1 cellular context compared by ENCODE assay signal in the genomic region with DNA sequence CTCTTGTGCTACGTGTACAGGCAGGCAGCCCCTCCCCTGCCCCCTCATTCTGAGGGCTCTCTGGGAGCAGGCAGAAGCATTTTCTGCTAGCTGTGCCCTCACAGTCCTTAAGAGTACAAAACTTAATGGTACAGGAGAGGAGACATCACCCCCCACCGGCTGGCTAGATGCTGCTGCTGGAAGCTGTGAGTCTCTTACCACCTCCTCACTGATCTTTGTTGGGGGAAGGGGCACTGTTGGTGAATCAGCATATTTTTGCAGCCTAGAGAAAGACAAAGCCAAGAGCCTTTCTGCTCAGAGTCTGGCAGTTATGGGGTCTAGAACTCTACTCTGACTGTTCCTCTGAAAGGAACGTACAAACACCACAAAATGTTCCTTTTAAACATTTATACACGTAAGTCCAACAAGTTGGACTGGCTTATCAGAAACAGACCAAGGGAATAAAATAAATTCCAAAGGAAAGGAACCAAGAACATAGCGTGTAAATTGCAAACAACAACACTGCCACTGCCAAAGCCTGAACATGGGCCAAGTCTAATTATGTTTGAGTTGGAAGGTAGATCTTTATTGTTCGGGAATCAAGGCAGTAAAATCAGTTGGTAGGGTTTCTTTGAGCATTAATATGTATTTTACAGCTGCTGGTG.
A peak's percentile ranks its signal among the peaks of the same experiment; 100 is the strongest.
TF ChIP-seq lines count a peak whose summit lies in the region.

No MANE protein-coding gene starts in this region.

TF ChIP-seq in HEK293, 187 proteins besides CTCF, POLR2A, EP300 and RAD21 (continued from another document):
- TF ChIP-seq, protein P1, sequence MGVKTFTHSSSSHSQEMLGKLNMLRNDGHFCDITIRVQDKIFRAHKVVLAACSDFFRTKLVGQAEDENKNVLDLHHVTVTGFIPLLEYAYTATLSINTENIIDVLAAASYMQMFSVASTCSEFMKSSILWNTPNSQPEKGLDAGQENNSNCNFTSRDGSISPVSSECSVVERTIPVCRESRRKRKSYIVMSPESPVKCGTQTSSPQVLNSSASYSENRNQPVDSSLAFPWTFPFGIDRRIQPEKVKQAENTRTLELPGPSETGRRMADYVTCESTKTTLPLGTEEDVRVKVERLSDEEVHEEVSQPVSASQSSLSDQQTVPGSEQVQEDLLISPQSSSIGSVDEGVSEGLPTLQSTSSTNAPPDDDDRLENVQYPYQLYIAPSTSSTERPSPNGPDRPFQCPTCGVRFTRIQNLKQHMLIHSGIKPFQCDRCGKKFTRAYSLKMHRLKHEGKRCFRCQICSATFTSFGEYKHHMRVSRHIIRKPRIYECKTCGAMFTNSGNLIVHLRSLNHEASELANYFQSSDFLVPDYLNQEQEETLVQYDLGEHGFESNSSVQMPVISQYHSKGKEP (tag by site-specific recombination; IDR thresholded peaks at IDR 0.05): no peak
- TF ChIP-seq OSR2 (tag by site-specific recombination; IDR thresholded peaks at IDR 0.05) (peak; percentile 55; the same call in 1 of the 2 replicates), ZNF10 (tag by site-specific recombination; IDR thresholded peaks at IDR 0.05) (no peak), SCRT1 (tag by site-specific recombination; IDR thresholded peaks at IDR 0.05; ENCODE audit: borderline replicate concordance) (peak; percentile 90), ZNF654 (tag by site-specific recombination; IDR thresholded peaks at IDR 0.05; ENCODE audit: low read depth) (no peak), GLI4 (tag by site-specific recombination; IDR thresholded peaks at IDR 0.05) (no peak), ZNF292 (tag by site-specific recombination; IDR thresholded peaks at IDR 0.05; ENCODE audit: borderline replicate concordance, low read depth) (no peak), ZSCAN30 (tag by site-specific recombination; IDR thresholded peaks at IDR 0.05) (peak; percentile 44; the same call in 1 of the 2 replicates), TRIM28 (IDR thresholded peaks at IDR 0.05; ENCODE audit: borderline replicate concordance, low read length) (no peak), ZNF19 (tag by site-specific recombination; IDR thresholded peaks at IDR 0.05; ENCODE audit: low read depth) (0 out of 2 replicates have a peak, but pooled peaks have one; percentile 16), ZFP3 (tag by site-specific recombination; IDR thresholded peaks at IDR 0.05; ENCODE audit: low read depth) (no peak), ZNF561 (tag by site-specific recombination; IDR thresholded peaks at IDR 0.05; ENCODE audit: borderline replicate concordance) (peak; percentile 74; the same call in 1 of the 2 replicates), ZNF335 (tag by site-specific recombination; conservative IDR thresholded peaks at IDR 0.05) (0 out of 2 replicates have a peak, but pooled peaks have one; percentile 21)
- TF ChIP-seq, protein P2, sequence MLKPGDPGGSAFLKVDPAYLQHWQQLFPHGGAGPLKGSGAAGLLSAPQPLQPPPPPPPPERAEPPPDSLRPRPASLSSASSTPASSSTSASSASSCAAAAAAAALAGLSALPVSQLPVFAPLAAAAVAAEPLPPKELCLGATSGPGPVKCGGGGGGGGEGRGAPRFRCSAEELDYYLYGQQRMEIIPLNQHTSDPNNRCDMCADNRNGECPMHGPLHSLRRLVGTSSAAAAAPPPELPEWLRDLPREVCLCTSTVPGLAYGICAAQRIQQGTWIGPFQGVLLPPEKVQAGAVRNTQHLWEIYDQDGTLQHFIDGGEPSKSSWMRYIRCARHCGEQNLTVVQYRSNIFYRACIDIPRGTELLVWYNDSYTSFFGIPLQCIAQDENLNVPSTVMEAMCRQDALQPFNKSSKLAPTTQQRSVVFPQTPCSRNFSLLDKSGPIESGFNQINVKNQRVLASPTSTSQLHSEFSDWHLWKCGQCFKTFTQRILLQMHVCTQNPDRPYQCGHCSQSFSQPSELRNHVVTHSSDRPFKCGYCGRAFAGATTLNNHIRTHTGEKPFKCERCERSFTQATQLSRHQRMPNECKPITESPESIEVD (tag by site-specific recombination; IDR thresholded peaks at IDR 0.05): peak; percentile 74
- TF ChIP-seq, protein P3, sequence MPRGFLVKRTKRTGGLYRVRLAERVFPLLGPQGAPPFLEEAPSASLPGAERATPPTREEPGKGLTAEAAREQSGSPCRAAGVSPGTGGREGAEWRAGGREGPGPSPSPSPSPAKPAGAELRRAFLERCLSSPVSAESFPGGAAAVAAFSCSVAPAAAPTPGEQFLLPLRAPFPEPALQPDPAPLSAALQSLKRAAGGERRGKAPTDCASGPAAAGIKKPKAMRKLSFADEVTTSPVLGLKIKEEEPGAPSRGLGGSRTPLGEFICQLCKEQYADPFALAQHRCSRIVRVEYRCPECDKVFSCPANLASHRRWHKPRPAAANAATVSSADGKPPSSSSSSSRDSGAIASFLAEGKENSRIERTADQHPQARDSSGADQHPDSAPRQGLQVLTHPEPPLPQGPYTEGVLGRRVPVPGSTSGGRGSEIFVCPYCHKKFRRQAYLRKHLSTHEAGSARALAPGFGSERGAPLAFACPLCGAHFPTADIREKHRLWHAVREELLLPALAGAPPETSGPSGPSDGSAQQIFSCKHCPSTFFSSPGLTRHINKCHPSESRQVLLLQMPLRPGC (tag by site-specific recombination; IDR thresholded peaks at IDR 0.05): no peak
- TF ChIP-seq, protein P4, sequence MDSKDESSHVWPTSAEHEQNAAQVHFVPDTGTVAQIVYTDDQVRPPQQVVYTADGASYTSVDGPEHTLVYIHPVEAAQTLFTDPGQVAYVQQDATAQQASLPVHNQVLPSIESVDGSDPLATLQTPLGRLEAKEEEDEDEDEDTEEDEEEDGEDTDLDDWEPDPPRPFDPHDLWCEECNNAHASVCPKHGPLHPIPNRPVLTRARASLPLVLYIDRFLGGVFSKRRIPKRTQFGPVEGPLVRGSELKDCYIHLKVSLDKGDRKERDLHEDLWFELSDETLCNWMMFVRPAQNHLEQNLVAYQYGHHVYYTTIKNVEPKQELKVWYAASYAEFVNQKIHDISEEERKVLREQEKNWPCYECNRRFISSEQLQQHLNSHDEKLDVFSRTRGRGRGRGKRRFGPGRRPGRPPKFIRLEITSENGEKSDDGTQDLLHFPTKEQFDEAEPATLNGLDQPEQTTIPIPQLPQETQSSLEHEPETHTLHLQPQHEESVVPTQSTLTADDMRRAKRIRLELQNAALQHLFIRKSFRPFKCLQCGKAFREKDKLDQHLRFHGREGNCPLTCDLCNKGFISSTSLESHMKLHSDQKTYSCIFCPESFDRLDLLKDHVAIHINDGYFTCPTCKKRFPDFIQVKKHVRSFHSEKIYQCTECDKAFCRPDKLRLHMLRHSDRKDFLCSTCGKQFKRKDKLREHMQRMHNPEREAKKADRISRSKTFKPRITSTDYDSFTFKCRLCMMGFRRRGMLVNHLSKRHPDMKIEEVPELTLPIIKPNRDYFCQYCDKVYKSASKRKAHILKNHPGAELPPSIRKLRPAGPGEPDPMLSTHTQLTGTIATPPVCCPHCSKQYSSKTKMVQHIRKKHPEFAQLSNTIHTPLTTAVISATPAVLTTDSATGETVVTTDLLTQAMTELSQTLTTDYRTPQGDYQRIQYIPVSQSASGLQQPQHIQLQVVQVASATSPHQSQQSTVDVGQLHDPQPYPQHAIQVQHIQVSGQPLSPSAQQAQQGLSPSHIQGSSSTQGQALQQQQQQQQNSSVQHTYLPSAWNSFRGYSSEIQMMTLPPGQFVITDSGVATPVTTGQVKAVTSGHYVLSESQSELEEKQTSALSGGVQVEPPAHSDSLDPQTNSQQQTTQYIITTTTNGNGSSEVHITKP (tag by site-specific recombination; IDR thresholded peaks at IDR 0.05): peak; percentile 79
TF ChIP-seq in HEK293: peak in this region for 12.
